Comparison of ENCODE assay signal across 31 cellular contexts in the genomic region with DNA sequence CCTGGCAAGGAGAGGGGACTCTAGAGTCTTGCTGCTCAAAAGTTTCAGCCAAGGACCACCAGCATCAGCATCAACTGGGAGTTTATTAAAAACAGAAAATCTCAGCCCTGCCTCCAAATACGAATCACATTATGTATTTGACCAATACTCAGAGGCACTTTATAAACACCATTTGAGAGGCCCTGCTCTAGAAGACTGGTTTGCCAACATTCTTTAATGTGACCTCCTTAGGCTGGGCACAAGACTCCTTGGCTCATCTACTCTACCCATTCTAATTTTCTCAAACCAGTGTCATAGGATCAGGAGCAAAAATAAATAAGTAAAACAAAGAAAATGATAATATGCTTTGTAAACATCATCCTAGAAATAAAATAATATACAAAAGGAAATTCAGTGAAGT. TPM values are rescaled to one million over a fixed set of nuclear protein-coding genes. Genes with fewer than 3 reads are reported as not detected.
"Had no signal": no experiment of that assay in that cellular context is flagged by ENCODE, and none has a peak within 500 bp of the region (broad histone marks: within the 10 kb centered on the region; RNA-seq: fewer than 3 reads in every experiment).

No MANE protein-coding gene starts in this region.

- H3K4me3 Mint-ChIP-seq: activated CD4-positive, alpha-beta memory T cell treated with anti-CD3 and anti-CD28 coated beads, Interleukin-2, amount 10 ng/mL, durations not matched to agents 7 days and 5 days; activated CD4-positive, alpha-beta T cell treated with anti-CD3 and anti-CD28 coated beads for 36 hours; activated CD4-positive, alpha-beta T cell treated with anti-CD3 and anti-CD28 coated beads, Interleukin-2, amount 10 ng/mL, durations not matched to agents 24 days and 14 days; activated naive CD4-positive, alpha-beta T cell treated with anti-CD3 and anti-CD28 coated beads, Interleukin-2, amount 50 U/mL, for 24 hours; activated naive CD8-positive, alpha-beta T cell treated with anti-CD3 and anti-CD28 coated beads for 36 hours; activated naive CD8-positive, alpha-beta T cell treated with anti-CD3 and anti-CD28 coated beads, Interleukin-2, amount 50 U/mL, for 24 hours; activated T-cell treated with anti-CD3 and anti-CD28 coated beads, Interleukin-2, amount 50 U/mL, for 24 hours; activated T-cell treated with anti-CD3 and anti-CD28 coated beads, Interleukin-2, amount 50 U/mL, for 72 hours; effector memory CD8-positive, alpha-beta T cell; T-helper 17 cell; T-helper 2 cell treated with Interferon-gamma antibody and Interleukin-4, amounts not matched to agents 5 μg/mL and 100 μg/mL, for 36 hours had no signal

- H3K9me3 ChIP-seq: adrenal gland, body of pancreas, esophagus muscularis mucosa, gastroesophageal sphincter had no signal

- H3K36me3 Mint-ChIP-seq: activated naive CD4-positive, alpha-beta T cell treated with anti-CD3 and anti-CD28 coated beads, Interleukin-2, amount 50 U/mL, for 24 hours; activated naive CD8-positive, alpha-beta T cell treated with anti-CD3 and anti-CD28 coated beads for 36 hours had no signal

- H3K4me1 Mint-ChIP-seq: activated CD4-positive, alpha-beta memory T cell treated with anti-CD3 and anti-CD28 coated beads, Interleukin-2, amount 10 ng/mL, durations not matched to agents 7 days and 5 days; activated CD4-positive, alpha-beta T cell treated with anti-CD3 and anti-CD28 coated beads for 36 hours; activated CD4-positive, alpha-beta T cell treated with anti-CD3 and anti-CD28 coated beads, Interleukin-2, amount 10 ng/mL, durations not matched to agents 24 days and 14 days; activated naive CD4-positive, alpha-beta T cell treated with anti-CD3 and anti-CD28 coated beads, Interleukin-2, amount 50 U/mL, for 24 hours; activated naive CD8-positive, alpha-beta T cell treated with anti-CD3 and anti-CD28 coated beads for 36 hours; activated naive CD8-positive, alpha-beta T cell treated with anti-CD3 and anti-CD28 coated beads, Interleukin-2, amount 50 U/mL, for 24 hours; T-helper 17 cell had no signal

- H3K27me3 ChIP-seq: adrenal gland, body of pancreas, esophagus muscularis mucosa, foreskin keratinocyte, gastroesophageal sphincter had no signal

- H3K4me1 ChIP-seq: adrenal gland, foreskin keratinocyte had no signal

- H3K9me3 Mint-ChIP-seq: activated CD4-positive, alpha-beta memory T cell treated with anti-CD3 and anti-CD28 coated beads, Interleukin-2, amount 10 ng/mL, durations not matched to agents 7 days and 5 days; activated naive CD4-positive, alpha-beta T cell treated with anti-CD3 and anti-CD28 coated beads, Interleukin-2, amount 50 U/mL, for 24 hours; activated T-cell treated with anti-CD3 and anti-CD28 coated beads, Interleukin-2, amount 50 U/mL, for 24 hours; T-helper 2 cell treated with Interferon-gamma antibody and Interleukin-4, amounts not matched to agents 5 μg/mL and 100 μg/mL, for 36 hours had no signal

- DNase-seq: activated CD4-positive, alpha-beta memory T cell treated with anti-CD3 and anti-CD28 coated beads, Interleukin-2, amount 10 ng/mL, durations not matched to agents 7 days and 5 days; activated CD4-positive, alpha-beta T cell treated with anti-CD3 and anti-CD28 coated beads for 36 hours; activated CD4-positive, alpha-beta T cell treated with anti-CD3 and anti-CD28 coated beads, Interleukin-2, amount 10 ng/mL, durations not matched to agents 24 days and 14 days; activated CD4-positive, alpha-beta T cell treated with anti-CD3 and anti-CD28 coated beads, Interleukin-2, amount 50 U/mL, for 4 hours; activated CD4-positive, CD25-positive, alpha-beta regulatory T cell; activated CD4-positive, CD25-positive, alpha-beta regulatory T cell treated with anti-CD3 and anti-CD28 coated beads, Interleukin-2, amount 50 U/mL, for 72 hours; activated CD8-positive, alpha-beta memory T cell treated with anti-CD3 and anti-CD28 coated beads, Interleukin-2, amount 50 U/mL, for 48 hours; activated gamma-delta T cell treated with Interleukin-2 at 50 U/mL for 16 hours; activated naive CD4-positive, alpha-beta T cell treated with Interleukin-2 at 50 U/mL for 16 hours; activated naive CD8-positive, alpha-beta T cell treated with anti-CD3 and anti-CD28 coated beads for 36 hours; activated naive CD8-positive, alpha-beta T cell treated with anti-CD3 and anti-CD28 coated beads, Interleukin-2, amount 50 U/mL, for 24 hours; activated T-cell treated with anti-CD3 and anti-CD28 coated beads for 4 hours; activated T-cell treated with anti-CD3 and anti-CD28 coated beads, Interleukin-2, amount 50 U/mL, for 24 hours; activated T-cell treated with anti-CD3 and anti-CD28 coated beads, Interleukin-2, amount 50 U/mL, for 72 hours; adrenal gland; amygdala; aorta; body of pancreas; caudate nucleus; cortex of kidney; dermis blood vessel endothelial cell; effector CD4-positive, alpha-beta T cell; effector memory CD8-positive, alpha-beta T cell; erythroblast; foreskin keratinocyte; T-helper 1 cell; T-helper 17 cell had no signal

- H3K27ac ChIP-seq: adrenal gland, body of pancreas, esophagus muscularis mucosa, foreskin keratinocyte, gastroesophageal sphincter had no signal

- H3K27me3 Mint-ChIP-seq: activated CD4-positive, alpha-beta T cell treated with anti-CD3 and anti-CD28 coated beads, Interleukin-2, amount 10 ng/mL, durations not matched to agents 24 days and 14 days; activated naive CD8-positive, alpha-beta T cell treated with anti-CD3 and anti-CD28 coated beads, Interleukin-2, amount 50 U/mL, for 24 hours had no signal

- H3K4me3 ChIP-seq: adrenal gland, body of pancreas, esophagus muscularis mucosa, gastroesophageal sphincter had no signal

- ATAC-seq: activated CD4-positive, alpha-beta T cell treated with anti-CD3 and anti-CD28 coated beads for 36 hours; activated naive CD8-positive, alpha-beta T cell treated with anti-CD3 and anti-CD28 coated beads, Interleukin-2, amount 50 U/mL, for 24 hours; activated T-cell treated with anti-CD3 and anti-CD28 coated beads, Interleukin-2, amount 50 U/mL, for 72 hours; body of pancreas; effector memory CD8-positive, alpha-beta T cell; foreskin keratinocyte; gastroesophageal sphincter; T-helper 17 cell had no signal

- H3K36me3 ChIP-seq: adrenal gland, gastroesophageal sphincter had no signal

- H3K27ac Mint-ChIP-seq: activated CD4-positive, alpha-beta memory T cell treated with anti-CD3 and anti-CD28 coated beads, Interleukin-2, amount 10 ng/mL, durations not matched to agents 7 days and 5 days; activated CD4-positive, alpha-beta T cell treated with anti-CD3 and anti-CD28 coated beads for 36 hours; activated CD4-positive, alpha-beta T cell treated with anti-CD3 and anti-CD28 coated beads, Interleukin-2, amount 10 ng/mL, durations not matched to agents 24 days and 14 days; activated naive CD4-positive, alpha-beta T cell treated with anti-CD3 and anti-CD28 coated beads, Interleukin-2, amount 50 U/mL, for 24 hours; activated naive CD8-positive, alpha-beta T cell treated with anti-CD3 and anti-CD28 coated beads for 36 hours; activated naive CD8-positive, alpha-beta T cell treated with anti-CD3 and anti-CD28 coated beads, Interleukin-2, amount 50 U/mL, for 24 hours; activated T-cell treated with anti-CD3 and anti-CD28 coated beads, Interleukin-2, amount 50 U/mL, for 24 hours; activated T-cell treated with anti-CD3 and anti-CD28 coated beads, Interleukin-2, amount 50 U/mL, for 72 hours; effector memory CD8-positive, alpha-beta T cell; T-helper 17 cell; T-helper 2 cell treated with Interferon-gamma antibody and Interleukin-4, amounts not matched to agents 5 μg/mL and 100 μg/mL, for 36 hours had no signal

RNA-seq across cellular contexts. Expression of gene ABCC9, which starts 52.8 kb away (rescaled TPM):
- total RNA-seq: activated CD4-positive, alpha-beta memory T cell treated with anti-CD3 and anti-CD28 coated beads, Interleukin-2, amount 10 ng/mL, durations not matched to agents 7 days and 5 days; activated CD4-positive, alpha-beta T cell treated with anti-CD3 and anti-CD28 coated beads for 36 hours; activated CD4-positive, alpha-beta T cell treated with anti-CD3 and anti-CD28 coated beads, Interleukin-2, amount 10 ng/mL, durations not matched to agents 24 days and 14 days; activated naive CD8-positive, alpha-beta T cell treated with anti-CD3 and anti-CD28 coated beads for 36 hours; T-helper 17 cell had no signal
